ENCODE assay signal across 8 cellular contexts in genomic region chr9:123928471-123929176, GRCh38. TPM values are rescaled to one million over a fixed set of nuclear protein-coding genes. Genes with fewer than 3 reads are reported as not detected.
A peak's percentile ranks its signal among the peaks of the same experiment; 100 is the strongest.
DNase-seq lines count a peak whose midpoint lies in the region; ATAC-seq, FAIRE-seq and TF ChIP-seq lines count a peak whose summit lies in the region.

No MANE protein-coding gene starts in this region.

- no peak for DNase-seq in H7
- DNase-seq in activated CD4-positive, alpha-beta memory T cell treated with anti-CD3 and anti-CD28 coated beads for 36 hours = peak; percentile 28
- DNase-seq in cardiac muscle cell (ENCODE audit: low read depth in 1 of 2, low spot score in 1 of 2) = no peak
- DNase-seq in gastrocnemius medialis = no peak
- no peak for DNase-seq in D721Med (ENCODE audit: insufficient read length, low spot score)

- H3K4me1 Mint-ChIP-seq in activated CD4-positive, alpha-beta memory T cell treated with anti-CD3 and anti-CD28 coated beads for 36 hours (ENCODE audit: low read depth) = peaks cover 32% of the 10 kb centered on the region

- peaks cover 21% of the 10 kb centered on the region for H3K4me1 ChIP-seq in ACC112 (ENCODE audit: control insufficient read depth, insufficient read depth, low read length, unreplicated experiment)
- H3K4me1 ChIP-seq in cardiac muscle cell (ENCODE audit: low read depth) = peaks cover 22% of the 10 kb centered on the region
- peaks cover 30 to 35% of the 10 kb centered on the region in 2 donors for H3K4me1 ChIP-seq in gastrocnemius medialis

- POLR2A ChIA-PET in activated CD4-positive, alpha-beta memory T cell treated with anti-CD3 and anti-CD28 coated beads for 36 hours (lab: Charles Lee) = no interaction called here

- no peak for TF ChIP-seq CTCF in cardiac muscle cell (IDR thresholded peaks at IDR 0.05; ENCODE audit: low read depth, low read length)
- TF ChIP-seq CTCF in gastrocnemius medialis (IDR thresholded peaks at IDR 0.05 in 4 of 5, conservative IDR thresholded peaks at IDR 0.05 in 1 of 5) = no peak
- no peak for TF ChIP-seq CTCF in D721Med (IDR thresholded peaks at IDR 0.05; ENCODE audit: insufficient read depth, missing control alignments)

- H3K36me3 ChIP-seq in ACC112 (ENCODE audit: insufficient read depth, low read length) (no peaks in the 10 kb centered on the region), H7 (replicated peaks; ENCODE audit: control insufficient read depth, insufficient read depth, low read length) (no peaks in the 10 kb centered on the region), cardiac muscle cell (no peaks in the 10 kb centered on the region), gastrocnemius medialis (no peaks in the 10 kb centered on the region)

- intact Hi-C loops in activated CD4-positive, alpha-beta memory T cell treated with anti-CD3 and anti-CD28 coated beads for 36 hours (cut with micrococcal nuclease) = loop anchor here (5.0 kb wide), 3 partner anchors 69 to 381 kb away; no protein-coding TSS in a partner anchor
- intact Hi-C loops in gastrocnemius medialis (cut with DNase I; ENCODE audit: low total_unique reads) = loop anchor here (10.0 kb wide), 2 partner anchors 184 to 664 kb away; partner anchors contain the start of gene STRBP

- no peak for ATAC-seq in gastrocnemius medialis
- ATAC-seq in HG03039 (IDR thresholded peaks at IDR 0.05; ENCODE audit: unreplicated experiment) = no peak
- no peak for ATAC-seq in HG03571 (IDR thresholded peaks at IDR 0.05; ENCODE audit: unreplicated experiment)

- peaks cover 4% of the 10 kb centered on the region for H3K27me3 Mint-ChIP-seq in activated CD4-positive, alpha-beta memory T cell treated with anti-CD3 and anti-CD28 coated beads for 36 hours

- H3K27ac Mint-ChIP-seq in activated CD4-positive, alpha-beta memory T cell treated with anti-CD3 and anti-CD28 coated beads for 36 hours = peak overlapping the region; percentile 65

- peaks cover 8% of the 10 kb centered on the region for H3K36me3 Mint-ChIP-seq in activated CD4-positive, alpha-beta memory T cell treated with anti-CD3 and anti-CD28 coated beads for 36 hours

- H3K4me3 ChIP-seq in ACC112 (ENCODE audit: low read depth, low read length) (peak overlapping the region; percentile 78), H7 (ENCODE audit: insufficient read depth, low read depth, low read length) (peak overlapping the region; percentile 63), cardiac muscle cell (peak overlapping the region; percentile 92), gastrocnemius medialis (peak overlapping the region; percentile 56 to 92 (median 65))

- TF ChIP-seq POLR2A in gastrocnemius medialis (IDR thresholded peaks at IDR 0.05) = no peak

- H3K27me3 ChIP-seq in ACC112 (ENCODE audit: insufficient read depth, low read length) (no peaks in the 10 kb centered on the region), H7 (ENCODE audit: control insufficient read depth, insufficient read depth, low read length) (0 out of 2 replicates have a peak, but pooled peaks cover 2% of the 10 kb centered on the region), cardiac muscle cell (no peaks in the 10 kb centered on the region), gastrocnemius medialis (no peaks in the 10 kb centered on the region)

- H3K9me3 ChIP-seq in cardiac muscle cell (ENCODE audit: low read depth) (no peaks in the 10 kb centered on the region), gastrocnemius medialis (no peaks in the 10 kb centered on the region)

- H2AFZ ChIP-seq in ACC112 (ENCODE audit: low read length, unreplicated experiment) = no peak overlapping the region

- no peak for FAIRE-seq in D721Med (lab: Jason Lieb, UNC)

- H3K27ac ChIP-seq in ACC112 (ENCODE audit: low read depth, low read length) = no peak overlapping the region
- no peak overlapping the region for H3K27ac ChIP-seq in cardiac muscle cell
- peak overlapping the region; percentile 72 to 84 (median 76) for H3K27ac ChIP-seq in gastrocnemius medialis

- H3K4me3 Mint-ChIP-seq in activated CD4-positive, alpha-beta memory T cell treated with anti-CD3 and anti-CD28 coated beads for 36 hours = peak overlapping the region; percentile 81

- H3K9me3 Mint-ChIP-seq in activated CD4-positive, alpha-beta memory T cell treated with anti-CD3 and anti-CD28 coated beads for 36 hours = peaks cover 3% of the 10 kb centered on the region

- peaks cover 21% of the 10 kb centered on the region for H3K79me2 ChIP-seq in ACC112 (ENCODE audit: control insufficient read depth, insufficient read depth, low read length, unreplicated experiment)

- CTCF ChIA-PET in activated CD4-positive, alpha-beta memory T cell treated with anti-CD3 and anti-CD28 coated beads for 36 hours (lab: Charles Lee) = no interaction called here

- in situ Hi-C loops in gastrocnemius medialis (cut with MboI; ENCODE audit: low sequenced_read_pairs in 4 of 4) = no loop called here

RNA-seq across cellular contexts. Expression of gene DENND1A, which starts 1.3 kb away (rescaled TPM):
- total RNA-seq in H7 (2014; rRNA removed; shearing (Covaris generic)) = 10.9 and 13.4 TPM in 2 replicates
- total RNA-seq in activated CD4-positive, alpha-beta memory T cell treated with anti-CD3 and anti-CD28 coated beads for 36 hours = 10 to 100 TPM; 17.3 to 18.0 TPM
- total RNA-seq in cardiac muscle cell = 12.0 and 14.5 TPM in 2 replicates
- polyA plus RNA-seq in cardiac muscle cell = 13.1 and 21.4 TPM in 2 replicates
- 10 to 100 TPM; 14.1 to 24.6 (median 16.4) TPM for total RNA-seq in gastrocnemius medialis

Comparison
In these comparisons a context has a peak if more than half of its experiments do, and no peak if none do; other contexts are left out.
1. H3K27ac ChIP-seq: peak in gastrocnemius medialis (4 of 4); none in ACC112 (single experiment) and cardiac muscle cell (single experiment).
2. Peak in every context shown above with its lines, with median percentiles within 50 percentile points of each other: H3K4me3 ChIP-seq.